In genomic region chr4:3820806-3821579, GRCh38 we compare ENCODE assay signal across 13 cellular contexts. TPM values are rescaled to one million over a fixed set of nuclear protein-coding genes. Genes with fewer than 3 reads are reported as not detected.
"Had no signal": no experiment of that assay in that cellular context is flagged by ENCODE, and none has a peak within 500 bp of the region (broad histone marks: within the 10 kb centered on the region; RNA-seq: fewer than 3 reads in every experiment).

No MANE protein-coding gene starts in this region.

- H3K36me3 ChIP-seq: left ventricle myocardium inferior, thyroid gland had no signal

- H3K4me1 ChIP-seq: left ventricle myocardium inferior, thyroid gland had no signal

- H3K4me3 ChIP-seq: left ventricle myocardium inferior, thyroid gland had no signal

- H3K27ac ChIP-seq: left ventricle myocardium inferior, thyroid gland had no signal

- DNase-seq: activated T-cell treated with anti-CD3 and anti-CD28 coated beads, Interleukin-2, amount 50 U/mL, for 24 hours; dermis blood vessel endothelial cell; effector CD8-positive, alpha-beta T cell; erythroblast; foreskin fibroblast; left ventricle myocardium inferior; natural killer cell; occipital lobe; stimulated activated CD4-positive, alpha-beta T cell treated with anti-CD3 and anti-CD28 coated beads, Interleukin-4, amount 100 ng/mL, for 1 hour; stimulated activated naive CD4-positive, alpha-beta T cell treated with Interleukin-2 at 50 U/mL for 16 hours had no signal

- H3K27me3 ChIP-seq: thyroid gland had no signal

- ATAC-seq: activated naive CD4-positive, alpha-beta T cell treated with anti-CD3 and anti-CD28 coated beads, Interleukin-2, amount 50 U/mL, for 72 hours; activated T-helper 17 cell treated with anti-CD3 and anti-CD28 coated beads, Interleukin-2, amount 50 U/mL, for 72 hours; natural killer cell had no signal

- H3K9me3 ChIP-seq: thyroid gland had no signal

RNA-seq across cellular contexts. Expression of gene ADRA2C, which starts 54.8 kb away (rescaled TPM):
- total RNA-seq: activated T-helper 17 cell treated with anti-CD3 and anti-CD28 coated beads, Interleukin-2, amount 50 U/mL, for 72 hours; natural killer cell had no signal
